In genomic region chr1:162166934-162167615, GRCh38 we compare ENCODE assay signal across 22 cellular contexts.
DNase-seq lines count a peak whose midpoint lies in the region; ATAC-seq, FAIRE-seq and TF ChIP-seq lines count a peak whose summit lies in the region.
"Had no signal": no experiment of that assay in that cellular context is flagged by ENCODE, and none has a peak within 500 bp of the region (broad histone marks: within the 10 kb centered on the region; RNA-seq: fewer than 3 reads in every experiment).

No MANE protein-coding gene starts in this region.

- peak overlapping the region; percentile 78 for H3K27ac ChIP-seq in A673 (ENCODE audit: low read depth, low read length, poor library complexity, severe bottlenecking)
- no peak overlapping the region for H3K27ac ChIP-seq in heart left ventricle
- H3K27ac ChIP-seq in lower lobe of right lung: no peak overlapping the region
- H3K27ac ChIP-seq in HepG2 (ENCODE audit: extremely low read length, insufficient read depth, low read length): no peak overlapping the region

- no peak overlapping the region for H2AFZ ChIP-seq in HepG2 (ENCODE audit: low read length)

- no peaks in the 10 kb centered on the region for H3K9me3 ChIP-seq in A673 (ENCODE audit: low read depth, low read length, poor library complexity, severe bottlenecking)
- H3K9me3 ChIP-seq in heart left ventricle: no peaks in the 10 kb centered on the region
- H3K9me3 ChIP-seq in lower lobe of right lung: no peaks in the 10 kb centered on the region
- no peaks in the 10 kb centered on the region for H3K9me3 ChIP-seq in HepG2 (ENCODE audit: low read length)
- H3K9me3 ChIP-seq: heart right ventricle had no signal

- CTCF ChIA-PET in A673 (lab: Charles Lee) (no interaction called here), HepG2 (lab: Yijun Ruan, JAX; ENCODE audit: low intra/inter-chr PET ratio, low total read pairs) (no interaction called here)

- no peak for TF ChIP-seq RAD21 in HepG2 (CRISPR knock-in tag; IDR thresholded peaks at IDR 0.05)

- TF ChIP-seq CTCF in A673 (conservative IDR thresholded peaks at IDR 0.05; ENCODE audit: low read depth, low read length): no peak
- TF ChIP-seq CTCF in bronchial epithelial cell (IDR thresholded peaks at IDR 0.05; ENCODE audit: insufficient read depth, low read length, severe bottlenecking): no peak
- no peak for TF ChIP-seq CTCF in heart left ventricle (IDR thresholded peaks at IDR 0.05)
- no peak for TF ChIP-seq CTCF in lower lobe of right lung (IDR thresholded peaks at IDR 0.05)
- TF ChIP-seq CTCF in HepG2 (CRISPR knock-in tag; IDR thresholded peaks at IDR 0.05): no peak

- TF ChIP-seq POLR2A in heart left ventricle (IDR thresholded peaks at IDR 0.05) (no peak), GM12891 (IDR thresholded peaks at IDR 0.05; ENCODE audit: low read depth, low read length) (no peak), HepG2 (IDR thresholded peaks at IDR 0.05; ENCODE audit: insufficient read depth in 1 of 2, low read depth in 2 of 2, low read length in 2 of 2) (no peak)

- DNase-seq in A673 (ENCODE audit: low spot score): peak; percentile 86
- DNase-seq in NCI-H1105 (lab: John Stamatoyannopoulos, UW): peak; percentile 40
- DNase-seq in NCI-H2171 (lab: John Stamatoyannopoulos, UW): peak; percentile 33
- DNase-seq in bronchial epithelial cell (ENCODE audit: low read depth): peak; percentile 7
- DNase-seq in heart left ventricle: no peak
- DNase-seq in GM12891 (ENCODE audit: insufficient read length, low spot score): no peak
- no peak for DNase-seq in lower lobe of right lung
- DNase-seq in HepG2 (ENCODE audit: low spot score): no peak
- DNase-seq: activated CD4-positive, alpha-beta memory T cell treated with anti-CD3 and anti-CD28 coated beads for 36 hours; activated T-cell treated with anti-CD3 and anti-CD28 coated beads, Interleukin-2, amount 50 U/mL, for 24 hours; CD4-positive, alpha-beta T cell; H9; heart right ventricle; naive thymus-derived CD8-positive, alpha-beta T cell; NCI-H524 treated with DMSO at 0.1 percent for 48 hours; RPMI8226; stimulated activated CD4-positive, alpha-beta T cell treated with anti-CD3 and anti-CD28 coated beads, Interleukin-12 subunit alpha, Interleukin-12 subunit beta, amount 100 ng/mL, for 4 hours; stimulated activated naive B cell treated with anti-CD40 and anti-IgM and Interleukin-4, amounts not matched to agents 10 μg/mL and 1 μg/mL and 100 μg/mL, for 72 hours had no signal

- H3K9ac ChIP-seq in HepG2 (ENCODE audit: insufficient read depth, low read depth, low read length): no peak overlapping the region

- H3K27me3 ChIP-seq in A673 (replicated peaks; ENCODE audit: insufficient read depth, low read depth, low read length, poor library complexity): no peaks in the 10 kb centered on the region
- H3K27me3 ChIP-seq in bronchial epithelial cell (ENCODE audit: control insufficient read depth, insufficient read depth, low read length): peaks cover 5% of the 10 kb centered on the region
- no peaks in the 10 kb centered on the region for H3K27me3 ChIP-seq in heart left ventricle
- H3K27me3 ChIP-seq in lower lobe of right lung (ENCODE audit: low read depth): no peaks in the 10 kb centered on the region
- H3K27me3 ChIP-seq in HepG2 (ENCODE audit: control insufficient read depth in 1 of 2, insufficient read depth in 2 of 2, low read length in 2 of 2): no peaks in the 10 kb centered on the region
- H3K27me3 ChIP-seq: heart right ventricle had no signal

- H3K4me3 ChIP-seq in A673 (ENCODE audit: low read depth, low read length, poor library complexity, severe bottlenecking): no peak overlapping the region
- no peak overlapping the region for H3K4me3 ChIP-seq in bronchial epithelial cell (ENCODE audit: low read depth, low read length)
- no peak overlapping the region for H3K4me3 ChIP-seq in heart left ventricle
- no peak overlapping the region for H3K4me3 ChIP-seq in lower lobe of right lung
- H3K4me3 ChIP-seq in HepG2 (replicated peaks in 1 of 3; ENCODE audit: insufficient read depth in 1 of 3, low read depth in 2 of 3, low read length in 3 of 3): no peak overlapping the region
- H3K4me3 ChIP-seq: heart right ventricle had no signal

- in situ Hi-C loops in HepG2 (cut with HindIII; ENCODE audit: extremely low pct_ligation_motif_present, low pct_unique_long_range_greater_than_20kb): no loop called here

- peaks cover 31% of the 10 kb centered on the region for H3K79me2 ChIP-seq in HepG2 (ENCODE audit: insufficient read depth, low read length)

- no TSS peak for BruUV-seq in A673 (replicated peaks; lab: Mats Ljungman, UMichigan)
- BruUV-seq in HepG2 (replicated peaks; lab: Mats Ljungman, UMichigan): no TSS peak

- ATAC-seq in heart left ventricle (no peak), lower lobe of right lung (no peak), HepG2 (no peak)
- ATAC-seq: naive thymus-derived CD8-positive, alpha-beta T cell; stimulated activated naive B cell treated with anti-CD40 and anti-IgM and Interleukin-4, amounts not matched to agents 10 μg/mL and 1 μg/mL and 100 μg/mL, for 72 hours had no signal

- H4K20me1 ChIP-seq in HepG2 (ENCODE audit: insufficient read depth, low read length): no peaks in the 10 kb centered on the region

- H3K4me1 ChIP-seq in A673 (ENCODE audit: insufficient read depth, low read length, poor library complexity, severe bottlenecking) (peaks cover 74% of the 10 kb centered on the region), heart left ventricle (peaks cover 0 to 32% (median 9%) of the 10 kb centered on the region in 12 donors), lower lobe of right lung (peaks cover 9% of the 10 kb centered on the region), HepG2 (ENCODE audit: insufficient read depth, low read length) (peaks cover 36% of the 10 kb centered on the region)

- FAIRE-seq in bronchial epithelial cell (lab: Jason Lieb, UNC) (no peak), GM12891 (lab: Jason Lieb, UNC) (no peak), HepG2 (lab: Jason Lieb, UNC) (no peak)
- FAIRE-seq: A204.1, G401.6, HTR-8/SVneo, islet of Langerhans had no signal

- no peak for TF ChIP-seq EP300 in HepG2 (IDR thresholded peaks at IDR 0.05; ENCODE audit: low read depth in 2 of 2, low read length in 2 of 2)
- no peak for TF ChIP-seq EP300 in HepG2 (CRISPR knock-in tag; IDR thresholded peaks at IDR 0.05; ENCODE audit: borderline replicate concordance)

- POLR2A ChIA-PET in A673 (lab: Charles Lee; ENCODE audit: low non-redundant PET): no interaction called here
- POLR2A ChIA-PET in HepG2 (lab: Yijun Ruan, JAX): no interaction called here

- no peaks in the 10 kb centered on the region for H3K36me3 ChIP-seq in A673 (ENCODE audit: insufficient read depth, low read length, poor library complexity, severe bottlenecking)
- no peaks in the 10 kb centered on the region for H3K36me3 ChIP-seq in bronchial epithelial cell (ENCODE audit: control insufficient read depth, insufficient read depth, low read length)
- H3K36me3 ChIP-seq in heart left ventricle: no peaks in the 10 kb centered on the region
- H3K36me3 ChIP-seq in lower lobe of right lung: no peaks in the 10 kb centered on the region
- H3K36me3 ChIP-seq in HepG2 (replicated peaks in 1 of 2; ENCODE audit: control insufficient read depth in 1 of 2, insufficient read depth in 2 of 2, low read length in 2 of 2): no peaks in the 10 kb centered on the region; a peak in 1 of 5 replicates
- H3K36me3 ChIP-seq: heart right ventricle had no signal

- intact Hi-C loops in A673 (cut with micrococcal nuclease; ENCODE audit: unreplicated experiment) (loop anchor here (5.0 kb wide), 4 partner anchors 65 to 225 kb away; no protein-coding TSS in a partner anchor), heart left ventricle (cut with DNase I) (no loop called here), lower lobe of right lung (cut with DNase I) (no loop called here), HepG2 (cut with micrococcal nuclease; ENCODE audit: unreplicated experiment) (no loop called here)

- no peak overlapping the region for H3K4me2 ChIP-seq in HepG2 (ENCODE audit: low read depth, low read length)

- 79 to 86% (median 84%) methylated on average over 7 to 8 of the region's 8 CpGs for WGBS in heart left ventricle, 4 donors
- 86% methylated on average over 7 of the region's 8 CpGs for WGBS in HepG2 (ENCODE audit: low lambda C conversion rate)

TF ChIP-seq in GM12891, 5 proteins besides CTCF, POLR2A, EP300 and RAD21:
- TF ChIP-seq SPI1 (IDR thresholded peaks at IDR 0.05; ENCODE audit: low read depth, low read length) (no peak), POLR2AphosphoS5 (IDR thresholded peaks at IDR 0.05; ENCODE audit: low read depth, low read length) (no peak), PAX5 (IDR thresholded peaks at IDR 0.05; ENCODE audit: insufficient read depth, low read length, severe bottlenecking) (no peak), POU2F2 (IDR thresholded peaks at IDR 0.05; ENCODE audit: low read depth, low read length) (no peak), TAF1 (IDR thresholded peaks at IDR 0.05; ENCODE audit: low read depth, low read length) (no peak)

TF ChIP-seq in HepG2, 621 proteins besides CTCF, POLR2A, EP300 and RAD21 (continues in another document):
- TF ChIP-seq ZNF329 (CRISPR knock-in tag; IDR thresholded peaks at IDR 0.05; ENCODE audit: low read depth): no peak

Comparison
In these comparisons a context has a peak if more than half of its experiments do, and no peak if none do; other contexts are left out.
1. DNase-seq: peak in A673 (single experiment), NCI-H1105 (single experiment), NCI-H2171 (single experiment) and bronchial epithelial cell (single experiment); none in heart left ventricle (0 of 5), GM12891 (single experiment), lower lobe of right lung (single experiment) and HepG2 (single experiment).